33 cellular contexts compared by ENCODE assay signal in the genomic region with DNA sequence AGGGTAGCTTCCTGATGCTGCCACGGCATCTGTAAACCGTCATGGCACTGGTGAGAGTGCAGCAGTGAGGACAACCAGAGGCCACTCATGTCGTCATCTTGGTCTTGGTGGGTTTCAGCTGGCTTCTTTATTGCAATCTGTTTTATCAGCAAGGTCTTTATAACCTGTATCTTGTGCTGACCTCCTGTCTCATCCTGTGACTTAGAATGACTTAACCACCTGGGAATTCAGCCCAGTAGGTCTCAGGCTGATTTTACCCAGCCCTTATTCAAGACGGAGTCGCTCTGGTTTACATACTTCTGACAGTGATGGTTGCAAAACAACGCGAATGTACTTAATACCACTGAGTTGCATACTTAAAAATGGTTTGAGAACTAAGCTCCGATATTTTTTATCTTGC. TPM values are rescaled to one million over a fixed set of nuclear protein-coding genes. Genes with fewer than 3 reads are reported as not detected.
DNase-seq lines count a peak whose midpoint lies in the region; ATAC-seq, FAIRE-seq and TF ChIP-seq lines count a peak whose summit lies in the region.
"Had no signal": no experiment of that assay in that cellular context is flagged by ENCODE, and none has a peak within 500 bp of the region (broad histone marks: within the 10 kb centered on the region; RNA-seq: fewer than 3 reads in every experiment).

No MANE protein-coding gene starts in this region.

- no CpG with 5 or more reads among the region's 8 CpGs for WGBS in mesendoderm (ENCODE audit: extremely low coverage, insufficient coverage, low lambda C conversion rate)

- H3K36me3 ChIP-seq in mesendoderm (ENCODE audit: control insufficient read depth, insufficient read depth, low read length) = no peaks in the 10 kb centered on the region
- H3K36me3 ChIP-seq: brain microvascular endothelial cell, left lung, right atrium auricular region had no signal

- no peak overlapping the region for H3K27ac ChIP-seq in mesendoderm (ENCODE audit: low read depth, low read length)
- H3K27ac ChIP-seq: brain microvascular endothelial cell, left lung, right atrium auricular region, testis had no signal

- no peaks in the 10 kb centered on the region for H3K79me1 ChIP-seq in mesendoderm (ENCODE audit: low read length)

- H3K9ac ChIP-seq in mesendoderm (ENCODE audit: low read length) = no peak overlapping the region

- TF ChIP-seq POLR2A in GM12891 (IDR thresholded peaks at IDR 0.05; ENCODE audit: low read depth, low read length) = no peak

- ATAC-seq in HG03378 (IDR thresholded peaks at IDR 0.05; ENCODE audit: unreplicated experiment) = no peak
- no peak for ATAC-seq in esophagus mucosa
- ATAC-seq: activated CD8-positive, alpha-beta T cell treated with anti-CD3 and anti-CD28 coated beads, Interleukin-2, amount 10 ng/mL, durations not matched to agents 7 days and 5 days; left lung had no signal

- no peak for TF ChIP-seq CTCF in choroid plexus epithelial cell (conservative IDR thresholded peaks at IDR 0.05; ENCODE audit: low read depth, low read length)

- no peak for FAIRE-seq in GM12891 (lab: Jason Lieb, UNC)
- FAIRE-seq: D721Med, endothelial cell of umbilical vein, islet of Langerhans had no signal

- H4K5ac ChIP-seq in mesendoderm (ENCODE audit: low read length) = no peak overlapping the region

- no peaks in the 10 kb centered on the region for H3K79me2 ChIP-seq in mesendoderm (ENCODE audit: control insufficient read depth, insufficient read depth, low read length)

- DNase-seq in A172 (ENCODE audit: low spot score) (peak; percentile 63), NCI-H226 (peak; percentile 55), choroid plexus epithelial cell (ENCODE audit: low read depth) (peak; percentile 23), mesendoderm (peak; percentile 83), GM12891 (ENCODE audit: insufficient read length, low spot score) (no peak)
- DNase-seq in NK-92 treated with Interleukin-12 subunit alpha and Interleukin-12 subunit beta, amount 100 ng/mL, for 24 hours (lab: John Stamatoyannopoulos, UW) = no peak
- DNase-seq: activated CD4-positive, alpha-beta T cell treated with anti-CD3 and anti-CD28 coated beads for 4 hours; activated CD8-positive, alpha-beta T cell treated with anti-CD3 and anti-CD28 coated beads, Interleukin-2, amount 10 ng/mL, durations not matched to agents 7 days and 5 days; activated naive CD4-positive, alpha-beta T cell treated with anti-CD3 and anti-CD28 coated beads, Interleukin-2, amount 50 U/mL, for 16 hours; AML-193; amygdala; brain microvascular endothelial cell; CD4-positive, alpha-beta T cell; GOT3; hippocampal formation; left lung; NCI-H1048; NCI-H1694 treated with DMSO at 0.1 percent for 48 hours; posterior cingulate gyrus; Right ventricle myocardium superior; stimulated activated CD4-positive, alpha-beta T cell treated with anti-CD3 and anti-CD28 coated beads, Interleukin-1b, Interleukin-23, amount 100 ng/mL, for 48 hours; T-helper 9 cell; testis had no signal

- H2BK5ac ChIP-seq in mesendoderm (ENCODE audit: low read length) = no peak overlapping the region

- no peak overlapping the region for H2AK5ac ChIP-seq in mesendoderm (ENCODE audit: low read length)

- H3K27me3 ChIP-seq in mesendoderm (ENCODE audit: insufficient read depth, low read length, poor library complexity) = no peaks in the 10 kb centered on the region
- H3K27me3 ChIP-seq: brain microvascular endothelial cell, left lung, right atrium auricular region, testis had no signal

- no peak overlapping the region for H3K4me2 ChIP-seq in mesendoderm (ENCODE audit: low read length)

- no peak overlapping the region for H3K4ac ChIP-seq in mesendoderm (ENCODE audit: low read depth, low read length)

- no peaks in the 10 kb centered on the region for H3K4me1 ChIP-seq in mesendoderm (ENCODE audit: control insufficient read depth, low read depth, low read length)
- H3K4me1 ChIP-seq: left lung, right atrium auricular region, testis had no signal

- H3K56ac ChIP-seq in mesendoderm (ENCODE audit: low read length) = no peak overlapping the region

- no peak overlapping the region for H4K8ac ChIP-seq in mesendoderm (ENCODE audit: low read depth, low read length)

- H3K18ac ChIP-seq in mesendoderm (ENCODE audit: low read length) = peak overlapping the region; percentile 47

- H3K23ac ChIP-seq in mesendoderm (ENCODE audit: low read length) = no peak overlapping the region

- H2BK120ac ChIP-seq in mesendoderm (ENCODE audit: low read depth, low read length) = no peak overlapping the region

- H3K4me3 ChIP-seq in choroid plexus epithelial cell (ENCODE audit: low read depth, low read length) (no peak overlapping the region), mesendoderm (ENCODE audit: low read length) (no peak overlapping the region)
- H3K4me3 ChIP-seq: left lung, right atrium auricular region, testis had no signal

- no peak overlapping the region for H2BK15ac ChIP-seq in mesendoderm (replicated peaks; ENCODE audit: low read depth)

TF ChIP-seq in GM12891, 5 proteins besides CTCF, POLR2A, EP300 and RAD21:
- TF ChIP-seq POLR2AphosphoS5 (IDR thresholded peaks at IDR 0.05; ENCODE audit: low read depth, low read length) (no peak), POU2F2 (IDR thresholded peaks at IDR 0.05; ENCODE audit: low read depth, low read length) (no peak), TAF1 (IDR thresholded peaks at IDR 0.05; ENCODE audit: low read depth, low read length) (no peak), SPI1 (IDR thresholded peaks at IDR 0.05; ENCODE audit: low read depth, low read length) (no peak), PAX5 (IDR thresholded peaks at IDR 0.05; ENCODE audit: insufficient read depth, low read length, severe bottlenecking) (no peak)

RNA-seq across cellular contexts. Expression of a gene that starts 14.4 kb away (rescaled TPM):
- 0.62 TPM in 1 of 2 replicates, not detected in the other for total RNA-seq in A172 (2014; rRNA removed; shearing (Covaris generic))
- 11.9 TPM for polyA plus RNA-seq in mesendoderm (2013, experiment 1 of 2)
- 11.8 TPM for polyA plus RNA-seq in mesendoderm (2013, experiment 2 of 2)
- 0.03 TPM for polyA plus RNA-seq in GM12891 (2012; ENCODE audit: low read depth, missing spikeins)
- total RNA-seq in esophagus mucosa = 0.16 TPM
- total RNA-seq: CD4-positive, alpha-beta T cell; Daoy; endothelial cell of umbilical vein; myocyte; right atrium auricular region; Right ventricle myocardium superior had no signal
- polyA plus RNA-seq: endothelial cell of umbilical vein, fibroblast of lung, urinary bladder had no signal

RNA-seq across cellular contexts. Expression of a gene that starts 45.4 kb away (rescaled TPM):
- total RNA-seq in A172 (2014; rRNA removed; shearing (Covaris generic)) = 18.3 and 19.7 TPM in 2 replicates
- 47.9 TPM for polyA plus RNA-seq in mesendoderm (2013, experiment 1 of 2)
- polyA plus RNA-seq in mesendoderm (2013, experiment 2 of 2) = 48.6 TPM
- 33.2 TPM for polyA plus RNA-seq in GM12891 (2012; ENCODE audit: low read depth, missing spikeins)
- 84.8 TPM for total RNA-seq in esophagus mucosa
- total RNA-seq: myocyte had no signal

Comparison
In these comparisons a context has a peak if more than half of its experiments do, and no peak if none do; other contexts are left out.
1. DNase-seq: peak in A172 (single experiment), NCI-H226 (single experiment), choroid plexus epithelial cell (single experiment) and mesendoderm (single experiment); none in GM12891 (single experiment) and NK-92 treated with Interleukin-12 subunit alpha and Interleukin-12 subunit beta, amount 100 ng/mL, for 24 hours (single experiment).